Comparison of ENCODE assay signal across 10 cellular contexts in the genomic region with DNA sequence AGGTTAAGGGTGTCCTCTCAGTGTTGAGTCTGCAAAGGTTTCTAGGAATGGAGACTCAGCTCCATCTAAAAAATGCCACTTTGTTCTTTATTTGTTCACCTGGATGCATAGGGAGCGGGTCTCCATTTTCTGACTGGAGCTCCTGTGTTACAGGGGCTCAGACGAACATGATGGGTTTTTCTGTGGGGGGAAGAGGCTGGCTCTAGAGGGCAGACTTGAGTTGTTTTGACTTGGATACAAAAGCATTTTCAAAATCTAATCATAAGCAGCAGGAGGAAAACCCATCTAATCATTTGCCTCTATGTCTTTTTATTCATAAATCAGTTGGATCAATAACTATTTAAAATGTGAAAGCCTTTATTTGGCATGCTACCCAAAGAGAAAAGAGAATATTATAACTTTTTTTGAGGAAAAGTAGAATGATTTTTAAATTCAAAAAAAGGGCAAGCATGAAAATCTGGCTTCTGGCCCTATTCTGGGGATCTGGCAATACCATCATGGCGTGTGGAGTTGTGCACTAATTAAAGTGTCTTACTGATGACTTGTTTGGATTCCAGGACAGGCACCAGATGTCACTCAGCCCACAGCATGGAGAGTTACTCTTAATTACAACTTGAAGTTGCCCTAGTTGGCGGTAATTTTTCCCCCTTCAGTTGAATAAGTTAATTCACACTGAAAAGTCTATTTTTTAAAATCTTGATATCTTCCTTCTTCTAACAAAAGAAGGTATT.
DNase-seq lines count a peak whose midpoint lies in the region; ATAC-seq and TF ChIP-seq lines count a peak whose summit lies in the region.
"Had no signal": no experiment of that assay in that cellular context is flagged by ENCODE, and none has a peak within 500 bp of the region (broad histone marks: within the 10 kb centered on the region; RNA-seq: fewer than 3 reads in every experiment).

No MANE protein-coding gene starts in this region.

- no peak overlapping the region for H3K4me3 Mint-ChIP-seq in nephron progenitor cell
- no peak overlapping the region for H3K4me3 Mint-ChIP-seq in effector memory CD8-positive, alpha-beta T cell

- H3K9me3 Mint-ChIP-seq in nephron progenitor cell: peaks cover 20% of the 10 kb centered on the region
- H3K9me3 Mint-ChIP-seq in effector memory CD8-positive, alpha-beta T cell: peaks cover 0 to 4% of the 10 kb centered on the region in 2 donors
- H3K9me3 Mint-ChIP-seq: naive B cell had no signal

- peaks cover 4% of the 10 kb centered on the region for H3K27me3 Mint-ChIP-seq in nephron progenitor cell (ENCODE audit: low read depth, poor library complexity)
- H3K27me3 Mint-ChIP-seq in effector memory CD8-positive, alpha-beta T cell: no peaks in the 10 kb centered on the region

- H3K36me3 Mint-ChIP-seq in nephron progenitor cell (ENCODE audit: low read depth): peaks cover 12% of the 10 kb centered on the region
- H3K36me3 Mint-ChIP-seq in effector memory CD8-positive, alpha-beta T cell (ENCODE audit: insufficient read depth): no peaks in the 10 kb centered on the region
- H3K36me3 Mint-ChIP-seq: naive B cell had no signal

- no peak overlapping the region for H3K27ac Mint-ChIP-seq in nephron progenitor cell
- H3K27ac Mint-ChIP-seq in effector memory CD8-positive, alpha-beta T cell: no peak overlapping the region
- H3K27ac Mint-ChIP-seq: naive B cell had no signal

- peak; percentile 27 for DNase-seq in Jurkat, Clone E6-1 (ENCODE audit: low read depth, low spot score)
- peak; percentile 63 for DNase-seq in cerebellum (ENCODE audit: low spot score)
- DNase-seq in nephron progenitor cell: peak; percentile 22
- no peak for DNase-seq in DMS153 treated with DMSO at 0.1 percent for 48 hours (lab: John Stamatoyannopoulos, UW; ENCODE audit: unreplicated experiment)
- no peak for DNase-seq in NCI-H146 treated with DMSO at 0.1 percent for 48 hours (lab: John Stamatoyannopoulos, UW; ENCODE audit: unreplicated experiment)
- no peak for DNase-seq in effector memory CD8-positive, alpha-beta T cell
- DNase-seq: activated T-cell treated with anti-CD3 and anti-CD28 coated beads for 4 hours, naive B cell had no signal

- H3K4me3 ChIP-seq in Jurkat, Clone E6-1 (ENCODE audit: low read length): no peak overlapping the region

- H3K4me1 Mint-ChIP-seq in nephron progenitor cell: peaks cover 52% of the 10 kb centered on the region
- no peaks in the 10 kb centered on the region for H3K4me1 Mint-ChIP-seq in effector memory CD8-positive, alpha-beta T cell (ENCODE audit: low read depth in 2 of 2)

- TF ChIP-seq CTCF in GM12874 (IDR thresholded peaks at IDR 0.05; ENCODE audit: insufficient read depth, low read depth, low read length) (peak; percentile 50), nephron progenitor cell (IDR thresholded peaks at IDR 0.05) (peak; percentile 33)

- no peak for ATAC-seq in HG02973 (IDR thresholded peaks at IDR 0.05; ENCODE audit: unreplicated experiment)
- no peak for ATAC-seq in effector memory CD8-positive, alpha-beta T cell (replicated peaks)

Comparison
In these comparisons a context has a peak if more than half of its experiments do, and no peak if none do; other contexts are left out.
1. DNase-seq: peak in Jurkat, Clone E6-1 (single experiment), cerebellum (single experiment) and nephron progenitor cell (single experiment); none in DMS153 treated with DMSO at 0.1 percent for 48 hours (single experiment), NCI-H146 treated with DMSO at 0.1 percent for 48 hours (single experiment) and effector memory CD8-positive, alpha-beta T cell (0 of 3).